In the genomic region with DNA sequence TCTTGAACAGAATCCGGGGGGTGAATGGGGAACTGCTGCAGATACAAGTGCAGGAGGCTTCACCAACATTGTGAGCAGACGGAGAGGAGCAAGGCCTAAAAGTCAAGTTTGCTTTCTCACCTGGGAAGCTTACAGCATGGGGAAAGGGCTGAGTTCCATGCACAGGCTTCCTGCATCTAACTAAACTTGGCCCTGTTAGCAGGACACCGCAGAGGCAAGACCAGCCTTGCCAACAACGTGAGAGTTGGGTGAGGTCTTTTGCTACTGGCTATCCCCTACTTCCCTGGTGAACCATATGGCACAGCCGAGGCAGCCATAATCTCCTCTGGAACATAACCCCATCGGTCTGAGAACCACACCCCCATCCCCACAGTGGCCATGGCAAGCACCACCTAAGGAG, we compare ENCODE assay signal across 2 cellular contexts.
TF ChIP-seq lines count a peak whose summit lies in the region.

No MANE protein-coding gene starts in this region.

TF ChIP-seq in GM23338, 12 proteins besides CTCF, POLR2A, EP300 and RAD21:
- no peak for TF ChIP-seq CREB1 (CRISPR knock-in tag; IDR thresholded peaks at IDR 0.05; ENCODE audit: low read depth)
- TF ChIP-seq NANOG (IDR thresholded peaks at IDR 0.05; ENCODE audit: borderline replicate concordance) = no peak

TF ChIP-seq in H1, 55 proteins besides CTCF, POLR2A, EP300 and RAD21:
- no peak for TF ChIP-seq HDAC6 (IDR thresholded peaks at IDR 0.05; ENCODE audit: low read depth, low read length)
- TF ChIP-seq GABPA (IDR thresholded peaks at IDR 0.05; ENCODE audit: borderline replicate concordance, insufficient read depth, low read length) = no peak
- TF ChIP-seq EZH2 (IDR thresholded peaks at IDR 0.05; ENCODE audit: low read depth, low read length, severe bottlenecking) = no peak
- TF ChIP-seq ZNF274 (IDR thresholded peaks at IDR 0.05; ENCODE audit: borderline replicate concordance, extremely low read depth, low read length) = no peak
- no peak for TF ChIP-seq SP2 (IDR thresholded peaks at IDR 0.05; ENCODE audit: low read length)
- TF ChIP-seq BRCA1 (IDR thresholded peaks at IDR 0.05; ENCODE audit: low read depth, low read length) = no peak
- TF ChIP-seq SUZ12 (IDR thresholded peaks at IDR 0.05; ENCODE audit: low read length) = no peak
- TF ChIP-seq MAFK (IDR thresholded peaks at IDR 0.05; ENCODE audit: low read depth, low read length) = no peak
- no peak for TF ChIP-seq CHD1 (IDR thresholded peaks at IDR 0.05; ENCODE audit: low read depth, low read length)
- TF ChIP-seq CBX5 (IDR thresholded peaks at IDR 0.05; ENCODE audit: low read depth, low read length) = no peak
- no peak for TF ChIP-seq SRF (IDR thresholded peaks at IDR 0.05; ENCODE audit: low read depth, low read length)
- TF ChIP-seq SP1 (IDR thresholded peaks at IDR 0.05; ENCODE audit: low read depth, low read length) = no peak
- no peak for TF ChIP-seq NRF1 (IDR thresholded peaks at IDR 0.05; ENCODE audit: low read depth, low read length)
- no peak for TF ChIP-seq KDM1A (IDR thresholded peaks at IDR 0.05; ENCODE audit: borderline replicate concordance, low read length)
